12 cellular contexts compared by ENCODE assay signal in the genomic region with DNA sequence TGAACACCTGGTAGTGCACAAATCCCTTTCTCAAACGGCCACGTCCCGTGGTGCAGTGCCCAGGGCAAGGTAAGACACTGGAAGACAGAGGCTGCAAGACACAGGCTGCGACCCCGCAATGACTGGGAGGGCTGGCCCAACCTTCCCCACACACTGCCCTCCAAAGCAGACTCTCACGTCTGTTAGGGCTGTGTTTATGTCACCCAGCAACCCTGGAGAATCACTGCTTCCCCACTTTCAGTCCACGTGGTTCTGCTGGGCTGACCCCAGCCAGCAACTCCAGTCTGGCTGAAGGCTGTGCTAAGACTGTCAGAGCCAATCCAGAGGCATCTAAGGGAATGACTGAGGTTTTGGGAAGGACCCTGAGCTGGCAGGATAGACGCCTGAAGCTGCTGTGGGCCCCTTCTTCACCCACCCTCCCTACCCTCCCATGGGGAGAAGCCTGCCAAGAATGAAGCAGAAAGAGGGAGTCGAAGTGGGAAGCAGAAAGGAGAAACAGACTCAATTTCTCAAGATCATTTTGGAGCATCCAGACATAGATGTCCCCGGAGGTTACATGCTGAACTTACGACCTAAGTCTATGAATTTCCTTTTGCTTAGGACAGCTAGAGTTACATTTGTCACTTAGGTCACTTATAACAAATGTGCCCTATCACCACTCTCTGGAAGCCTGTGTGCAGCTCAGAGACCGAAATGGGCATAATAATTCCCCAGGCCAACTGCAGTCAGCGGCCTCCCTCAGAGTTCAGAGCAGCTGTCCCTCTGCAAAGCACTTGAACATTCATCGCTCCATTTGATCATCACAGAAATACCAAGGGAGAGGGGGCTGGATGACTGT. TPM values are rescaled to one million over a fixed set of nuclear protein-coding genes. Genes with fewer than 3 reads are reported as not detected.
A peak's percentile ranks its signal among the peaks of the same experiment; 100 is the strongest.
DNase-seq lines count a peak whose midpoint lies in the region; ATAC-seq and TF ChIP-seq lines count a peak whose summit lies in the region.
"Had no signal": no experiment of that assay in that cellular context is flagged by ENCODE, and none has a peak within 500 bp of the region (broad histone marks: within the 10 kb centered on the region; RNA-seq: fewer than 3 reads in every experiment).

No MANE protein-coding gene starts in this region.

- no peak for TF ChIP-seq EP300 in tibial nerve (IDR thresholded peaks at IDR 0.05)

- H3K36me3 ChIP-seq in OCI-LY1 (ENCODE audit: insufficient read depth, low read length) (no peaks in the 10 kb centered on the region), tibial nerve (peaks cover 0 to 19% (median 0%) of the 10 kb centered on the region in 3 donors), MM.1S (replicated peaks; ENCODE audit: insufficient read depth, low read length) (no peaks in the 10 kb centered on the region)

- no peaks in the 10 kb centered on the region for H4K20me1 ChIP-seq in OCI-LY1 (ENCODE audit: insufficient read depth, low read length)
- no peaks in the 10 kb centered on the region for H4K20me1 ChIP-seq in MM.1S (ENCODE audit: insufficient read depth, low read length)

- H3K9ac ChIP-seq in OCI-LY1 (ENCODE audit: low read length), result peak overlapping the region; percentile 38; the same call in 1 of the 2 replicates
- H3K9ac ChIP-seq in MM.1S (ENCODE audit: low read length), result no peak overlapping the region

- H3K4me1 ChIP-seq in OCI-LY1 (ENCODE audit: insufficient read depth, low read length, severe bottlenecking) (peaks cover 16% of the 10 kb centered on the region), tibial nerve (peaks cover 0 to 13% (median 0%) of the 10 kb centered on the region in 4 donors), MM.1S (ENCODE audit: low read length) (no peaks in the 10 kb centered on the region)

- no peak for TF ChIP-seq POLR2A in tibial nerve (IDR thresholded peaks at IDR 0.05)

- TF ChIP-seq CTCF in OCI-LY1 (IDR thresholded peaks at IDR 0.05; ENCODE audit: low read length) (no peak), fibroblast of villous mesenchyme (IDR thresholded peaks at IDR 0.05; ENCODE audit: insufficient read depth, low read depth, low read length) (no peak), tibial nerve (IDR thresholded peaks at IDR 0.05) (no peak), MM.1S (IDR thresholded peaks at IDR 0.05; ENCODE audit: low read length) (no peak)

- no peaks in the 10 kb centered on the region for H3K79me2 ChIP-seq in OCI-LY1 (ENCODE audit: insufficient read depth, low read length)
- H3K79me2 ChIP-seq in MM.1S (ENCODE audit: low read length), result no peaks in the 10 kb centered on the region

- POLR2A ChIA-PET in naive thymus-derived CD8-positive, alpha-beta T cell (lab: Charles Lee), result interaction anchor here (0.7 to 2.9 kb wide), 3 partner anchors 10 to 45 kb away, joined by 3 to 17 read pairs (median 3); no protein-coding TSS in a partner anchor

- H3K27ac ChIP-seq in OCI-LY1 (ENCODE audit: low read depth, low read length, poor library complexity, severe bottlenecking) (peak overlapping the region; percentile 50), tibial nerve (no peak overlapping the region), MM.1S (ENCODE audit: low read length) (no peak overlapping the region)

- H3K27me3 ChIP-seq in OCI-LY1 (ENCODE audit: insufficient read depth, low read length) (no peaks in the 10 kb centered on the region), tibial nerve (no peaks in the 10 kb centered on the region), MM.1S (replicated peaks; ENCODE audit: insufficient read depth, low read length) (no peaks in the 10 kb centered on the region)

- peaks cover 15 to 32% (median 23%) of the 10 kb centered on the region in 4 donors for H3K4me1 Mint-ChIP-seq in naive thymus-derived CD8-positive, alpha-beta T cell

- H3K4me3 Mint-ChIP-seq in naive thymus-derived CD8-positive, alpha-beta T cell, result no peak overlapping the region

- H3K9me3 ChIP-seq in OCI-LY1 (ENCODE audit: low read length) (no peaks in the 10 kb centered on the region), tibial nerve (no peaks in the 10 kb centered on the region), MM.1S (replicated peaks; ENCODE audit: insufficient read depth, low read length) (no peaks in the 10 kb centered on the region)

- DNase-seq in AG08395 (ENCODE audit: low spot score), result peak; percentile 50
- peak; percentile 60 for DNase-seq in fibroblast of villous mesenchyme (ENCODE audit: low read depth)
- DNase-seq in naive thymus-derived CD8-positive, alpha-beta T cell, result no peak
- DNase-seq in NCI-H187 treated with DMSO at 0.1 percent for 48 hours (lab: John Stamatoyannopoulos, UW), result no peak
- DNase-seq in COLO668 (lab: John Stamatoyannopoulos, UW; ENCODE audit: unreplicated experiment), result no peak
- no peak for DNase-seq in tibial nerve (ENCODE audit: low spot score in 2 of 2)
- DNase-seq in MM.1S, result no peak
- DNase-seq: activated T-cell treated with anti-CD3 and anti-CD28 coated beads, Interleukin-2, amount 50 U/mL, for 48 hours; effector CD4-positive, alpha-beta T cell; NK-92 treated with Interleukin-12 subunit alpha and Interleukin-12 subunit beta, amount 100 ng/mL, for 24 hours; stimulated activated CD4-positive, alpha-beta T cell treated with anti-CD3 and anti-CD28 coated beads, Interleukin-15, amount 100 ng/mL, for 24 hours had no signal

- H3F3A ChIP-seq in OCI-LY1 (ENCODE audit: insufficient read depth, low read length), result no peaks in the 10 kb centered on the region
- H3F3A ChIP-seq in MM.1S (ENCODE audit: insufficient read depth, low read length), result no peaks in the 10 kb centered on the region

- no peaks in the 10 kb centered on the region for H3K9me2 ChIP-seq in OCI-LY1 (ENCODE audit: low read depth, low read length)
- H3K9me2 ChIP-seq in MM.1S (replicated peaks; ENCODE audit: insufficient read depth, low read length), result no peaks in the 10 kb centered on the region

- H3K4me2 ChIP-seq in OCI-LY1 (ENCODE audit: low read length) (peak overlapping the region; percentile 48), MM.1S (ENCODE audit: low read depth, low read length) (no peak overlapping the region)

- H3K4me3 ChIP-seq in OCI-LY1 (ENCODE audit: low read depth, low read length, poor library complexity, severe bottlenecking) (peak overlapping the region; percentile 3), fibroblast of villous mesenchyme (ENCODE audit: low read depth, low read length) (no peak overlapping the region), tibial nerve (no peak overlapping the region), MM.1S (ENCODE audit: low read length) (no peak overlapping the region)

- peaks cover 8 to 63% (median 19%) of the 10 kb centered on the region in 3 donors for H3K36me3 Mint-ChIP-seq in naive thymus-derived CD8-positive, alpha-beta T cell

- peak overlapping the region; percentile 68; the same call in 1 of the 2 replicates for H2AFZ ChIP-seq in OCI-LY1 (ENCODE audit: low read length)
- H2AFZ ChIP-seq in MM.1S (ENCODE audit: low read length), result no peak overlapping the region

- no peaks in the 10 kb centered on the region for H3K9me3 Mint-ChIP-seq in naive thymus-derived CD8-positive, alpha-beta T cell

- no peaks in the 10 kb centered on the region for H3K27me3 Mint-ChIP-seq in naive thymus-derived CD8-positive, alpha-beta T cell

- peak overlapping the region in 7 of 10 donors; percentile 26 to 74 (median 40) for H3K27ac Mint-ChIP-seq in naive thymus-derived CD8-positive, alpha-beta T cell

- ATAC-seq in naive thymus-derived CD8-positive, alpha-beta T cell, result peak; percentile 20 to 36

- WGBS in tibial nerve, 2 donors, result 40 to 47% methylated on average over 14 of the region's 14 CpGs

RNA-seq across cellular contexts. Expression of a gene that starts 11.6 kb away (rescaled TPM):
- total RNA-seq in fibroblast of villous mesenchyme (28.1 and 34.1 TPM in 2 replicates), tibial nerve (10 to 100 TPM; 15.5 to 32.2 (median 20.8) TPM)
- 10 to 100 TPM; 91.8 to 95.0 TPM for total RNA-seq in naive thymus-derived CD8-positive, alpha-beta T cell
- 10 to 100 TPM; 13.0 to 19.4 (median 18.4) TPM for polyA plus RNA-seq in naive thymus-derived CD8-positive, alpha-beta T cell

RNA-seq across cellular contexts. Expression of a gene that starts 57.1 kb away (rescaled TPM):
- total RNA-seq in fibroblast of villous mesenchyme, result 9.7 and 12.5 TPM in 2 replicates
- 10 to 100 TPM; 44.6 to 45.7 TPM for total RNA-seq in naive thymus-derived CD8-positive, alpha-beta T cell
- 100 to 1,000 TPM; 122 to 158 (median 134) TPM for polyA plus RNA-seq in naive thymus-derived CD8-positive, alpha-beta T cell
- total RNA-seq in tibial nerve, result 10 to 100 TPM in 3 of 4 donors, 1 to 10 TPM in 1; 5.9 to 13.2 (median 10.4) TPM

Comparison
In these comparisons a context has a peak if more than half of its experiments do, and no peak if none do; other contexts are left out.
1. DNase-seq: peak in AG08395 (single experiment) and fibroblast of villous mesenchyme (single experiment); none in naive thymus-derived CD8-positive, alpha-beta T cell (0 of 10), NCI-H187 treated with DMSO at 0.1 percent for 48 hours (single experiment), COLO668 (single experiment), tibial nerve (0 of 2) and MM.1S (single experiment).